Comparison of ENCODE assay signal across 22 cellular contexts in the genomic region with DNA sequence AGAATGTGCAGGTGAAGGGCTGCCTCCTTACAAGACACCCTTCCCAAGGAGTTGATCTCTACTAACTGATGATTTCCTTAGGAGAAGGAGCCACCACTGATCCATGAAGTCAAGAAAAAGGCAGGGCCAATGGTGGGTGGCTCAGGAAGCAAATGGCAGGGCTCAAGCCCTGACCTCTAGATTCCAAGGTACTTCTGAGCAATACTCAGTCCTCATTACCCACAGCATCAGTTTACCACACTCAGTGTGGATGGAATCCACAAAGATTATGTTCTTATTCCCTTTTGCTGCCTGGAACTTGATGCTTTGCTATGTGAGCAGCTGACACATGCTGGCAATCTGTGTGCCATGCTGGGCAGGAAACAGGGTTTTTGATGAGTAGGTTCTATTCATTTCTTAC.
"Had no signal": no experiment of that assay in that cellular context is flagged by ENCODE, and none has a peak within 500 bp of the region (broad histone marks: within the 10 kb centered on the region; RNA-seq: fewer than 3 reads in every experiment).

No MANE protein-coding gene starts in this region.

- H3K36me3 ChIP-seq: MG63 had no signal

- H3K4me2 ChIP-seq: SK-N-SH had no signal

- DNase-seq: IMR-90, Karpas-422, KG1, MG63, NCI-H1092, NCI-H1105 treated with DMSO at 0.1 percent for 48 hours, NCI-H1417 treated with DMSO at 0.1 percent for 48 hours, NCI-H146, NCI-H1694 treated with DMSO at 0.1 percent for 48 hours, NCI-H1930, NCI-H2081, NCI-H2107, NCI-H2227 treated with DMSO at 0.1 percent for 48 hours, NCI-H510A, NCI-H524 treated with DMSO at 0.1 percent for 48 hours, NCI-H69, NCI-H774, Right ventricle myocardium superior, RPMI8226, SK-N-SH, SW 1271 had no signal

- H3K4me3 ChIP-seq: MG63 had no signal

- H3K9ac ChIP-seq: SK-N-SH had no signal

- H3K9me3 ChIP-seq: MG63, SK-N-SH had no signal

- H3K27me3 ChIP-seq: MG63 had no signal

- FAIRE-seq: RCC 7860 had no signal
